In the genomic region with DNA sequence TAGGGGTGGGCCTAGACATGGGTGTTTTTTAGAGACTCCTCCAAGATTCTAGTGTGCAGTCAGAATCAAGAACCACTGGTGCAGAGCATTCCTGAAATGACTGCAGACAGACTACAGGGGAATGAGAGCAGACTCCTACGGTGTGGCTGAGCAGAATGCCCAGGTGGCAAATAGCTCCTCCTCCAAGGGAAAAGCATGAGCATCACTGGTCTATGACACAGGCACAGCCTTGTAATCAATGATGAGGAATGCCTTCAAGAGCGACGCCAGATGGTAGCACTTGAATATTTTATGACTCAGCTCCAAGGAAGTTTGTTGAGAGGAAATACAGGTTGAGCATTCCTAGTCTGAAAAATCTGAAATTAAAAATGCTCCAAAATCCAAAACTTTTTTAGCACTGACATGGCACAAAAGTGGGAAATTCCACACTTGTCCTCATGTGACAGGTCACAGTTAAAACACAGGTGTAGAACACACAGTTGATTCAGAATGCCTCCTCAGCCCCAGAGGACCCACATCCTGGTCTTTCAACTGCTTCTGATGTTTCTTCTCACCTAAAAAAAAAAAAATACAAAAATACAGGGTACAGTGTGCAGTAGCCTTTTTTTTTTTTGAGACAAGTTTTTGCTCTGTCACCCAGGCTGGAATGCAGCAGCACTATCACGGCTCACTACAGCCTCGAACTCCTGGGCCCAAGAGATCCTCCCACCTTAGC, we compare ENCODE assay signal across 8 cellular contexts. TPM values are rescaled to one million over a fixed set of nuclear protein-coding genes. Genes with fewer than 3 reads are reported as not detected.
DNase-seq lines count a peak whose midpoint lies in the region; ATAC-seq and TF ChIP-seq lines count a peak whose summit lies in the region.

No MANE protein-coding gene starts in this region.

- peaks cover 0 to 5% (median 3%) of the 10 kb centered on the region in 3 donors for H3K36me3 Mint-ChIP-seq in immature natural killer cell

- H3K36me3 ChIP-seq in BJ (ENCODE audit: control insufficient read depth, insufficient read depth, low read length), result no peaks in the 10 kb centered on the region
- no peaks in the 10 kb centered on the region for H3K36me3 ChIP-seq in PC-3 (ENCODE audit: low read depth, low read length)

- peaks cover 12% of the 10 kb centered on the region for H3K4me1 ChIP-seq in PC-3 (ENCODE audit: insufficient read depth, low read length)

- no peak overlapping the region for H3K4me3 Mint-ChIP-seq in immature natural killer cell

- H3K79me2 ChIP-seq in PC-3 (ENCODE audit: low read length), result no peaks in the 10 kb centered on the region

- H3K9me2 ChIP-seq in PC-3 (replicated peaks; ENCODE audit: low read length), result no peaks in the 10 kb centered on the region

- TF ChIP-seq CTCF in BJ (IDR thresholded peaks at IDR 0.05; ENCODE audit: insufficient read depth, low read depth, low read length) (no peak), PC-3 (conservative IDR thresholded peaks at IDR 0.05; ENCODE audit: low read depth, low read length) (peak; percentile 54)

- no peak overlapping the region for H3K27ac Mint-ChIP-seq in immature natural killer cell

- peaks cover 0 to 3% (median 1%) of the 10 kb centered on the region in 3 donors for H3K27me3 Mint-ChIP-seq in immature natural killer cell (ENCODE audit: low read depth in 3 of 3)

- H3K4me2 ChIP-seq in PC-3 (ENCODE audit: low read length), result peak overlapping the region; percentile 27

- no peaks in the 10 kb centered on the region for H3K9me3 Mint-ChIP-seq in immature natural killer cell

- POLR2A ChIA-PET in BJ (lab: Charles Lee), result interaction anchor here (0.6 to 0.7 kb wide), 2 partner anchors 10 to 378 kb away, joined by 3 to 4 read pairs; a partner anchor contains a TSS
- POLR2A ChIA-PET in PC-3 (lab: Charles Lee; ENCODE audit: unreplicated experiment), result interaction anchor here (0.6 kb wide), 1 partner anchor 10 kb away, joined by 5 read pairs; no protein-coding TSS in a partner anchor

- DNase-seq in BJ (ENCODE audit: low read depth) (peak; percentile 33), PC-3 (peak; percentile 93), glomerular endothelial cell (ENCODE audit: extremely low read depth, low read depth, low spot score) (peak; percentile 20), NCI-H1092 treated with DMSO at 0.1 percent for 48 hours (lab: John Stamatoyannopoulos, UW) (no peak), immature natural killer cell (no peak)
- DNase-seq in stimulated activated CD4-positive, alpha-beta T cell treated with anti-CD3 and anti-CD28 coated beads, Interleukin-2, amount 100 ng/mL, for 24 hours, result no peak

- CTCF ChIA-PET in BJ (lab: Yijun Ruan, JAX), result interaction anchor here (1.1 to 2.6 kb wide), 3 partner anchors 10 to 215 kb away, joined by 3 to 13 read pairs (median 4); a partner anchor contains a TSS
- CTCF ChIA-PET in PC-3 (lab: Charles Lee), result interaction anchor here (0.5 to 1.1 kb wide), 3 partner anchors 11 to 512 kb away, joined by 3 to 12 read pairs (median 3); a partner anchor contains a TSS

- H3F3A ChIP-seq in PC-3 (ENCODE audit: low read length, unreplicated experiment), result no peaks in the 10 kb centered on the region

- no peak overlapping the region for H3K4me3 ChIP-seq in BJ (ENCODE audit: low read depth, low read length)
- H3K4me3 ChIP-seq in PC-3 (ENCODE audit: low read length), result no peak overlapping the region

- H3K27ac ChIP-seq in PC-3 (ENCODE audit: low read length), result no peak overlapping the region

- peaks cover 19 to 23% of the 10 kb centered on the region in 2 donors for H3K4me1 Mint-ChIP-seq in immature natural killer cell

- H2AFZ ChIP-seq in PC-3 (ENCODE audit: low read length), result peak overlapping the region; percentile 25; the same call in 1 of the 2 replicates

- H3K27me3 ChIP-seq in BJ (ENCODE audit: control insufficient read depth, insufficient read depth, low read length), result no peaks in the 10 kb centered on the region
- H3K27me3 ChIP-seq in PC-3 (ENCODE audit: low read length), result no peaks in the 10 kb centered on the region

- intact Hi-C loops in PC-3 (cut with micrococcal nuclease), result no loop called here

- ATAC-seq in GM21447 (IDR thresholded peaks at IDR 0.05; ENCODE audit: unreplicated experiment) (peak; percentile 53), PC-3 (peak; percentile 91), HG03045 (IDR thresholded peaks at IDR 0.05; ENCODE audit: unreplicated experiment) (no peak)

- H3K9me3 ChIP-seq in PC-3 (ENCODE audit: low read length), result no peaks in the 10 kb centered on the region

- BruUV-seq in PC-3 (replicated peaks; lab: Mats Ljungman, UMichigan), result no TSS peak

- H4K20me1 ChIP-seq in PC-3 (ENCODE audit: low read length), result no peaks in the 10 kb centered on the region

- no peak overlapping the region for H3K9ac ChIP-seq in PC-3 (ENCODE audit: low read length)

RNA-seq across cellular contexts. Expression of a gene that starts 10.5 kb away (rescaled TPM):
- 5.7 and 12.9 TPM in 2 replicates for polyA plus RNA-seq in BJ (2011; rRNA removed)
- 3.0 TPM in 2 replicates for polyA minus RNA-seq in BJ (2011; rRNA and poly(A)+ RNA removed)
- total RNA-seq in PC-3 (2014; rRNA removed), result 8.5 and 9.0 TPM in 2 replicates
- 18.9 and 20.2 TPM in 2 replicates for total RNA-seq in glomerular endothelial cell
- polyA plus RNA-seq in immature natural killer cell, result 10 to 100 TPM in 2 of 3 donors, 1 to 10 TPM in 1; 5.8 to 18.7 (median 12.0) TPM

Comparison
In these comparisons a context has a peak if more than half of its experiments do, and no peak if none do; other contexts are left out.
1. DNase-seq: peak in BJ (single experiment), PC-3 (single experiment) and glomerular endothelial cell (single experiment); none in NCI-H1092 treated with DMSO at 0.1 percent for 48 hours (single experiment), stimulated activated CD4-positive, alpha-beta T cell treated with anti-CD3 and anti-CD28 coated beads, Interleukin-2, amount 100 ng/mL, for 24 hours (0 of 2) and immature natural killer cell (0 of 3).